ENCODE assay signal across 13 cellular contexts in the genomic region with DNA sequence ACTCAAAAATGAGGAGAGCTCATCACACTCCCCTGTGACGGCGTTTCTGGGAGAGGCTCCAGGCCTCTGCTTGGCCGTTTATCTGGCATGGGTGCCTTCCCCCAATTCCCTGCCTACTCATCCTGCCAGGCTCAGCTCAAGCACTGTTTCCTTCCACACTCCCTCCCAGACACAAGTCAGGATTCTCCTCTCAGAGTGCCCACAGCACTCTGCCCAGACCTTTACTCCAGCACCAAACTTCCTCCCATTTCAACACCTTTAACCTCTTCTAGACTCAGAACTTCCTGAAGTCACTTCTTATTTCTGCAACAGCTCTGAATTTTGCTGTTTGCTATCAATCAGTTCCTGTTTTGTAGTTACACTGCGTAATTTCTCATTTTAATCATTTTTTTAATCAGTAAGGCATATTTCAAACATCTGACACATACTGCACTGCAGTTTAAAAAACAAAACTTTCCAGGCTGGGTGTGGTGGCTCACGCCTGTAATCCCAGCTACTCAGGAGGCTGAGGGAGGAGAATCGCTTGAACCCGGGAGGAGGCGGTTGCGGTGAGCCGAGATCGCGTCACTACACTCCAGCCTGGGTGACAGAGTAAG. TPM values are rescaled to one million over a fixed set of nuclear protein-coding genes. Genes with fewer than 3 reads are reported as not detected.
DNase-seq lines count a peak whose midpoint lies in the region; ATAC-seq and TF ChIP-seq lines count a peak whose summit lies in the region.
"Had no signal": no experiment of that assay in that cellular context is flagged by ENCODE, and none has a peak within 500 bp of the region (broad histone marks: within the 10 kb centered on the region; RNA-seq: fewer than 3 reads in every experiment).

No MANE protein-coding gene starts in this region.

- peak overlapping the region; percentile 63 to 92 (median 75) for H3K4me2 ChIP-seq in BLaER1 treated with 17β-estradiol and CSF1 and Interleukin-3, amounts not matched to agents 10 nM and 100 nM
- H3K4me2 ChIP-seq: smooth muscle cell had no signal

- peak overlapping the region in 10 of 11 experiments; percentile 34 to 83 (median 68); a peak in 20 of 22 replicates for H3K27ac ChIP-seq in BLaER1 treated with 17β-estradiol and CSF1 and Interleukin-3, amounts not matched to agents 10 nM and 100 nM
- no peak overlapping the region for H3K27ac ChIP-seq in breast epithelium

- POLR2A ChIA-PET in naive thymus-derived CD8-positive, alpha-beta T cell (lab: Charles Lee), result interaction anchor here (0.7 to 18.1 kb wide), 7 partner anchors 14 to 656 kb away, joined by 3 to 349 read pairs (median 5); partner anchors contain the start of genes ANP32B, NCBP1, TRIM14 and TRMO

- peaks cover 0 to 46% (median 21%) of the 10 kb centered on the region in 11 experiments; a peak in 11 of 22 replicates for H4K20me1 ChIP-seq in BLaER1 treated with 17β-estradiol and CSF1 and Interleukin-3, amounts not matched to agents 10 nM and 100 nM

- intact Hi-C loops in breast epithelium (cut with DNase I; ENCODE audit: low total_unique reads), result no loop called here

- peaks cover 33 to 62% (median 54%) of the 10 kb centered on the region in 11 experiments for H3K36me3 ChIP-seq in BLaER1 treated with 17β-estradiol and CSF1 and Interleukin-3, amounts not matched to agents 10 nM and 100 nM
- peaks cover 4% of the 10 kb centered on the region for H3K36me3 ChIP-seq in breast epithelium

- no peak for TF ChIP-seq POLR2A in breast epithelium (IDR thresholded peaks at IDR 0.05)

- peak overlapping the region in 8 of 11 experiments; percentile 2 to 69 (median 48); a peak in 13 of 22 replicates for H3K9ac ChIP-seq in BLaER1 treated with 17β-estradiol and CSF1 and Interleukin-3, amounts not matched to agents 10 nM and 100 nM

- H3K4me3 Mint-ChIP-seq in naive thymus-derived CD8-positive, alpha-beta T cell, result peak overlapping the region; percentile 71 to 98 (median 86)

- peaks cover 34 to 58% (median 49%) of the 10 kb centered on the region in 10 experiments for H3K4me1 ChIP-seq in BLaER1 treated with 17β-estradiol and CSF1 and Interleukin-3, amounts not matched to agents 10 nM and 100 nM
- H3K4me1 ChIP-seq in breast epithelium, result no peaks in the 10 kb centered on the region

- H3K9me3 ChIP-seq in BLaER1 treated with 17β-estradiol and CSF1 and Interleukin-3, amounts not matched to agents 10 nM and 100 nM (replicated peaks in 1 of 11), result no peaks in the 10 kb centered on the region
- H3K9me3 ChIP-seq in breast epithelium, result no peaks in the 10 kb centered on the region
- H3K9me3 ChIP-seq: gastrocnemius medialis had no signal

- H3K27me3 Mint-ChIP-seq in naive thymus-derived CD8-positive, alpha-beta T cell, result no peaks in the 10 kb centered on the region

- no peaks in the 10 kb centered on the region for H3K9me3 Mint-ChIP-seq in naive thymus-derived CD8-positive, alpha-beta T cell

- peaks cover 45 to 92% (median 91%) of the 10 kb centered on the region in 4 donors for H3K4me1 Mint-ChIP-seq in naive thymus-derived CD8-positive, alpha-beta T cell

- no peaks in the 10 kb centered on the region for H3K27me3 ChIP-seq in BLaER1 treated with 17β-estradiol and CSF1 and Interleukin-3, amounts not matched to agents 10 nM and 100 nM
- no peaks in the 10 kb centered on the region for H3K27me3 ChIP-seq in breast epithelium
- H3K27me3 ChIP-seq: gastrocnemius medialis had no signal

- peak overlapping the region; percentile 89 to 99 (median 96) for H3K27ac Mint-ChIP-seq in naive thymus-derived CD8-positive, alpha-beta T cell

- H3K36me3 Mint-ChIP-seq in naive thymus-derived CD8-positive, alpha-beta T cell, result peaks cover 0 to 48% (median 3%) of the 10 kb centered on the region in 3 donors

- ATAC-seq in naive thymus-derived CD8-positive, alpha-beta T cell, result peak; percentile 13 to 17
- no peak for ATAC-seq in HG03045 (IDR thresholded peaks at IDR 0.05; ENCODE audit: unreplicated experiment)
- no peak for ATAC-seq in GM19351 (IDR thresholded peaks at IDR 0.05; ENCODE audit: unreplicated experiment)
- ATAC-seq in GM18907 (IDR thresholded peaks at IDR 0.05; ENCODE audit: unreplicated experiment), result no peak
- ATAC-seq: gastrocnemius medialis had no signal

- DNase-seq in SIG-M5 treated with dmso at 0.1 percent for 504 hours (lab: John Stamatoyannopoulos, UW; ENCODE audit: unreplicated experiment), result peak; percentile 79
- peak in 41 of 58 donors; percentile 4 to 64 (median 24) for DNase-seq in anterior cingulate cortex (lab: John Stamatoyannopoulos, UW)
- peak in 6 of 10 donors; percentile 39 to 60 (median 49) for DNase-seq in naive thymus-derived CD8-positive, alpha-beta T cell
- DNase-seq in breast epithelium (ENCODE audit: low spot score in 2 of 2), result no peak
- DNase-seq: DMS153, NCI-H1694 had no signal

- no peak for TF ChIP-seq CTCF in breast epithelium (IDR thresholded peaks at IDR 0.05)

- peak overlapping the region in 1 of 10 experiments; percentile 27; a peak in 1 of 20 replicates for H3K4me3 ChIP-seq in BLaER1 treated with 17β-estradiol and CSF1 and Interleukin-3, amounts not matched to agents 10 nM and 100 nM
- H3K4me3 ChIP-seq in breast epithelium, result no peak overlapping the region
- H3K4me3 ChIP-seq: gastrocnemius medialis, smooth muscle cell had no signal

RNA-seq across cellular contexts. Expression of gene TRMO, which starts 16.0 kb away (rescaled TPM):
- 10 to 100 TPM; 40.2 to 51.5 TPM for total RNA-seq in naive thymus-derived CD8-positive, alpha-beta T cell
- 10 to 100 TPM; 11.7 to 18.0 (median 13.8) TPM for polyA plus RNA-seq in naive thymus-derived CD8-positive, alpha-beta T cell
- 10 to 100 TPM; 29.8 to 46.8 (median 35.4) TPM for total RNA-seq in breast epithelium

RNA-seq across cellular contexts. Expression of gene HEMGN, which starts 31.6 kb away (rescaled TPM):
- 1 to 10 TPM; 1.9 to 3.4 TPM for total RNA-seq in naive thymus-derived CD8-positive, alpha-beta T cell
- polyA plus RNA-seq in naive thymus-derived CD8-positive, alpha-beta T cell, result 10 to 100 TPM in 1 of 3 donors, 1 to 10 TPM in 2; 7.6 to 11.0 (median 8.3) TPM
- total RNA-seq in breast epithelium, result not detected
- total RNA-seq: smooth muscle cell had no signal
- polyA plus RNA-seq: smooth muscle cell had no signal

RNA-seq across cellular contexts. Expression of gene FOXE1, which starts 53.3 kb away (rescaled TPM):
- not detected for total RNA-seq in naive thymus-derived CD8-positive, alpha-beta T cell
- polyA plus RNA-seq in naive thymus-derived CD8-positive, alpha-beta T cell, result not detected
- total RNA-seq in breast epithelium, result not detected
- total RNA-seq: activated CD8-positive, alpha-beta memory T cell treated with anti-CD3 and anti-CD28 coated beads for 36 hours; gastrocnemius medialis; smooth muscle cell had no signal
- polyA plus RNA-seq: smooth muscle cell had no signal

Comparison
In these comparisons a context has a peak if more than half of its experiments do, and no peak if none do; other contexts are left out.
1. H3K27ac ChIP-seq: peak in BLaER1 treated with 17β-estradiol and CSF1 and Interleukin-3, amounts not matched to agents 10 nM and 100 nM (10 of 11); none in breast epithelium (0 of 2).
2. DNase-seq: peak in SIG-M5 treated with dmso at 0.1 percent for 504 hours (single experiment), anterior cingulate cortex (41 of 58) and naive thymus-derived CD8-positive, alpha-beta T cell (6 of 10); none in breast epithelium (0 of 2).
3. ATAC-seq: peak in naive thymus-derived CD8-positive, alpha-beta T cell (2 of 2); none in HG03045 (single experiment), GM19351 (single experiment) and GM18907 (single experiment).